Comparison of ENCODE assay signal across 11 cellular contexts in the genomic region with DNA sequence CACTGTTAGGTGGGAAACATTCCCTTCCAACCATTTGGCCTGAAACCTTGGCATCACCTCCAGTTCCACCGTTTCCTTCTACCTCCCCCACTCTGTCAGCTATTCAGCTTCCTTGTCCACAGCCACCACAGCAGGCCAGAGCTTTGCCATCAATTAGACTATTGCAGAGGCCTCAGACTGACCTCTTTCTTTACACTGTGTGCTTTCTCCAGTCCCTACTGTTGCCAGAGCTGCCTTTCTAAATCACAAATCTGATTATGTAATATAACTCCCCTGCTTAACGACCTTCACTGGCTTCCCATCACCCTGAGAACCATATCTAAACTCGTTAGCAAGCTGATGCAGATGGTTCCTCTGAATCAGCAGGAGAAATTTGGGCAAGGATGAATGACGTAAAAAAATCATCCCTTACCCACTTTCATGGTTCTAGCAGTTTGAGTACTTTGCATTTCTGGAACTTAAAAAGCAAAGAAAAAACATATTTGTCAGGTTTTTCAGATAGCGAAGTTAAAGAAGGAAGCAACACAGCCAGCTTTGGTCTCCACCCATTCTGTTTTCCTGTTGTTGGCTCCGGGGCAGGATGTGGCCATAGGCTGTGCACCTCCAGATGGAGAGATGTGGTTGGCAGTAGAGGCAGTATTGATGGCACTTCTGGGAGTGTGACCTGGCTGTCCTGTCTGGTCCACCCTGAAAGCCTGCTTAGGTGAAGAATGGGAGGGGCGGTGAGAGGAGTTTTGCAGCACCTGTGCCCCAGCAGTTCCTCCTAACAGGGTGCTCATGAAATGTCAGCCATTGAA.
DNase-seq lines count a peak whose midpoint lies in the region; ATAC-seq and TF ChIP-seq lines count a peak whose summit lies in the region.
"Had no signal": no experiment of that assay in that cellular context is flagged by ENCODE, and none has a peak within 500 bp of the region (broad histone marks: within the 10 kb centered on the region; RNA-seq: fewer than 3 reads in every experiment).

No MANE protein-coding gene starts in this region.

- H3K9me3 ChIP-seq in WERI-Rb-1 (ENCODE audit: severe bottlenecking) (no peaks in the 10 kb centered on the region), testis (no peaks in the 10 kb centered on the region)

- DNase-seq in NCI-H1092 treated with DMSO at 0.1 percent for 48 hours (lab: John Stamatoyannopoulos, UW), result peak; percentile 14
- DNase-seq in WERI-Rb-1, result peak; percentile 48
- DNase-seq in stimulated activated CD4-positive, alpha-beta T cell treated with anti-CD3 and anti-CD28 coated beads, Interleukin-15, amount 100 ng/mL, for 24 hours, result peak; percentile 36
- no peak for DNase-seq in DMS79 (lab: John Stamatoyannopoulos, UW)
- DNase-seq in testis, result no peak
- DNase-seq in DMS53 (lab: John Stamatoyannopoulos, UW), result no peak
- DNase-seq: cerebellar nuclear complex, NCI-H1105 treated with DMSO at 0.1 percent for 48 hours, SW 1271 had no signal

- H3K4me3 ChIP-seq in WERI-Rb-1 (ENCODE audit: low read depth, low read length) (no peak overlapping the region), testis (no peak overlapping the region)

- H3K36me3 Mint-ChIP-seq in activated naive CD4-positive, alpha-beta T cell treated with anti-CD3 and anti-CD28 coated beads, Interleukin-2, amount 50 U/mL, for 24 hours, result no peaks in the 10 kb centered on the region

- H3K4me3 Mint-ChIP-seq in activated naive CD4-positive, alpha-beta T cell treated with anti-CD3 and anti-CD28 coated beads, Interleukin-2, amount 50 U/mL, for 24 hours, result peak overlapping the region; percentile 40

- TF ChIP-seq CTCF in WERI-Rb-1 (IDR thresholded peaks at IDR 0.05; ENCODE audit: low read depth, low read length) (no peak), testis (IDR thresholded peaks at IDR 0.05) (no peak)

- H3K27me3 Mint-ChIP-seq in activated naive CD4-positive, alpha-beta T cell treated with anti-CD3 and anti-CD28 coated beads, Interleukin-2, amount 50 U/mL, for 24 hours, result no peaks in the 10 kb centered on the region

- WGBS in testis, 2 donors, result 45 to 52% methylated on average over 6 to 7 of the region's 7 CpGs

- no peak for TF ChIP-seq POLR2A in testis (IDR thresholded peaks at IDR 0.05)

- H3K27ac Mint-ChIP-seq in activated naive CD4-positive, alpha-beta T cell treated with anti-CD3 and anti-CD28 coated beads, Interleukin-2, amount 50 U/mL, for 24 hours, result peak overlapping the region; percentile 52

- H3K36me3 ChIP-seq in WERI-Rb-1 (no peaks in the 10 kb centered on the region), testis (ENCODE audit: low read depth, missing control alignments) (no peaks in the 10 kb centered on the region)

- no peaks in the 10 kb centered on the region for H3K4me1 ChIP-seq in testis

- H3K4me1 Mint-ChIP-seq in activated naive CD4-positive, alpha-beta T cell treated with anti-CD3 and anti-CD28 coated beads, Interleukin-2, amount 50 U/mL, for 24 hours, result peaks cover 73% of the 10 kb centered on the region

- no peaks in the 10 kb centered on the region for H3K9me3 Mint-ChIP-seq in activated naive CD4-positive, alpha-beta T cell treated with anti-CD3 and anti-CD28 coated beads, Interleukin-2, amount 50 U/mL, for 24 hours

- intact Hi-C loops in testis (cut with DNase I; ENCODE audit: low total_unique reads), result no loop called here

- ATAC-seq in esophagus mucosa, result no peak

- H3K27me3 ChIP-seq in WERI-Rb-1 (ENCODE audit: insufficient read depth, low read depth, severe bottlenecking), result no peaks in the 10 kb centered on the region
- no peaks in the 10 kb centered on the region for H3K27me3 ChIP-seq in testis

- no peak overlapping the region for H3K27ac ChIP-seq in WERI-Rb-1
- no peak overlapping the region for H3K27ac ChIP-seq in testis

Comparison
In these comparisons a context has a peak if more than half of its experiments do, and no peak if none do; other contexts are left out.
1. DNase-seq: peak in NCI-H1092 treated with DMSO at 0.1 percent for 48 hours (single experiment), WERI-Rb-1 (single experiment) and stimulated activated CD4-positive, alpha-beta T cell treated with anti-CD3 and anti-CD28 coated beads, Interleukin-15, amount 100 ng/mL, for 24 hours (single experiment); none in DMS79 (single experiment), testis (single experiment) and DMS53 (single experiment).